Comparison of ENCODE assay signal across 23 cellular contexts in genomic region chr16:82150569-82150968, GRCh38.
"Had no signal": no experiment of that assay in that cellular context is flagged by ENCODE, and none has a peak within 500 bp of the region (broad histone marks: within the 10 kb centered on the region; RNA-seq: fewer than 3 reads in every experiment).

No MANE protein-coding gene starts in this region.

- H3K27me3 Mint-ChIP-seq: activated CD4-positive, alpha-beta memory T cell treated with anti-CD3 and anti-CD28 coated beads, Interleukin-2, amount 10 ng/mL, durations not matched to agents 7 days and 5 days; activated naive CD8-positive, alpha-beta T cell treated with anti-CD3 and anti-CD28 coated beads, Interleukin-2, amount 10 ng/mL, durations not matched to agents 7 days and 5 days had no signal

- H3K9me3 ChIP-seq: adrenal gland, Peyer's patch, SJSA1 had no signal

- H3K27me3 ChIP-seq: adrenal gland, Peyer's patch, SJSA1 had no signal

- H3K4me1 Mint-ChIP-seq: activated CD4-positive, alpha-beta memory T cell treated with anti-CD3 and anti-CD28 coated beads, Interleukin-2, amount 10 ng/mL, durations not matched to agents 7 days and 5 days; activated naive CD8-positive, alpha-beta T cell treated with anti-CD3 and anti-CD28 coated beads, Interleukin-2, amount 10 ng/mL, durations not matched to agents 7 days and 5 days had no signal

- H3K27ac ChIP-seq: adrenal gland, Peyer's patch, SJSA1 had no signal

- ATAC-seq: activated T-cell treated with anti-CD3 and anti-CD28 coated beads, Interleukin-2, amount 50 U/mL, for 72 hours; K562 had no signal

- DNase-seq: activated CD4-positive, alpha-beta memory T cell treated with anti-CD3 and anti-CD28 coated beads, Interleukin-2, amount 10 ng/mL, durations not matched to agents 7 days and 5 days; activated CD4-positive, alpha-beta T cell treated with anti-CD3 and anti-CD28 coated beads, Interleukin-2, amount 50 U/mL, for 1 hour; activated CD4-positive, CD25-positive, alpha-beta regulatory T cell; activated naive CD4-positive, alpha-beta T cell treated with anti-CD3 and anti-CD28 coated beads, Interleukin-2, amount 50 U/mL, for 16 hours; activated naive CD8-positive, alpha-beta T cell treated with anti-CD3 and anti-CD28 coated beads, Interleukin-2, amount 10 ng/mL, durations not matched to agents 7 days and 5 days; activated T-cell treated with anti-CD3 and anti-CD28 coated beads, Interleukin-2, amount 50 U/mL, for 72 hours; adrenal gland; aorta; central memory CD4-positive, alpha-beta T cell; Karpas-422; NCI-H1048; NCI-H146; NCI-H187 treated with DMSO at 0.1 percent for 48 hours; NCI-H2171; NCI-H226; NCI-H526 treated with DMSO at 0.1 percent for 48 hours; NCI-H82; OCI-M1; Peyer's patch; SHP77 had no signal

- H3K4me3 Mint-ChIP-seq: activated CD4-positive, alpha-beta memory T cell treated with anti-CD3 and anti-CD28 coated beads, Interleukin-2, amount 10 ng/mL, durations not matched to agents 7 days and 5 days; activated naive CD8-positive, alpha-beta T cell treated with anti-CD3 and anti-CD28 coated beads, Interleukin-2, amount 10 ng/mL, durations not matched to agents 7 days and 5 days; activated T-cell treated with anti-CD3 and anti-CD28 coated beads, Interleukin-2, amount 50 U/mL, for 72 hours; T-helper 1 cell treated with Interleukin-12 subunit alpha and Interleukin-12 subunit beta and Interleukin-4 antibody, amounts not matched to agents 30 μg/mL and 1 μg/mL, for 36 hours had no signal

- H3K27ac Mint-ChIP-seq: activated CD4-positive, alpha-beta memory T cell treated with anti-CD3 and anti-CD28 coated beads, Interleukin-2, amount 10 ng/mL, durations not matched to agents 7 days and 5 days; activated naive CD8-positive, alpha-beta T cell treated with anti-CD3 and anti-CD28 coated beads, Interleukin-2, amount 10 ng/mL, durations not matched to agents 7 days and 5 days; activated T-cell treated with anti-CD3 and anti-CD28 coated beads, Interleukin-2, amount 50 U/mL, for 72 hours; T-helper 1 cell treated with Interleukin-12 subunit alpha and Interleukin-12 subunit beta and Interleukin-4 antibody, amounts not matched to agents 30 μg/mL and 1 μg/mL, for 36 hours had no signal

- H3K4me1 ChIP-seq: Peyer's patch, SJSA1 had no signal

- H3K9me3 Mint-ChIP-seq: activated CD4-positive, alpha-beta memory T cell treated with anti-CD3 and anti-CD28 coated beads, Interleukin-2, amount 10 ng/mL, durations not matched to agents 7 days and 5 days; activated T-cell treated with anti-CD3 and anti-CD28 coated beads, Interleukin-2, amount 50 U/mL, for 72 hours; T-helper 1 cell treated with Interleukin-12 subunit alpha and Interleukin-12 subunit beta and Interleukin-4 antibody, amounts not matched to agents 30 μg/mL and 1 μg/mL, for 36 hours had no signal

- H3K4me3 ChIP-seq: adrenal gland, K562, Peyer's patch, SJSA1 had no signal
